Comparison of ENCODE assay signal across 17 cellular contexts in genomic region chr6:5063617-5064016, GRCh38. TPM values are rescaled to one million over a fixed set of nuclear protein-coding genes. Genes with fewer than 3 reads are reported as not detected.
DNase-seq lines count a peak whose midpoint lies in the region; TF ChIP-seq lines count a peak whose summit lies in the region.
"Had no signal": no experiment of that assay in that cellular context is flagged by ENCODE, and none has a peak within 500 bp of the region (broad histone marks: within the 10 kb centered on the region; RNA-seq: fewer than 3 reads in every experiment).

No MANE protein-coding gene starts in this region.

- no peak overlapping the region for H2BK120ac ChIP-seq in trophoblast cell (ENCODE audit: insufficient read depth, low read length, poor library complexity)

- no peak overlapping the region for H3K9ac ChIP-seq in BLaER1 treated with 17β-estradiol and CSF1 and Interleukin-3, amounts not matched to agents 10 nM and 100 nM
- H3K9ac ChIP-seq in Karpas-422 (ENCODE audit: low read length) = no peak overlapping the region
- H3K9ac ChIP-seq in trophoblast cell (ENCODE audit: low read length) = no peak overlapping the region
- H3K9ac ChIP-seq in endodermal cell (ENCODE audit: extremely low read depth, low read length, poor library complexity, severe bottlenecking) = no peak overlapping the region
- H3K9ac ChIP-seq: GM23248 had no signal

- no peak overlapping the region for H3K4me3 Mint-ChIP-seq in endodermal cell
- H3K4me3 Mint-ChIP-seq: CD14-positive monocyte; CD4-positive, alpha-beta T cell; CD8-positive, alpha-beta memory T cell; HFFc6 had no signal

- H3K4me2 ChIP-seq in BLaER1 treated with 17β-estradiol and CSF1 and Interleukin-3, amounts not matched to agents 10 nM and 100 nM = peak overlapping the region in 8 of 11 experiments; percentile 28 to 64 (median 54); a peak in 16 of 22 replicates
- H3K4me2 ChIP-seq in Karpas-422 (ENCODE audit: low read depth, low read length, poor library complexity, severe bottlenecking) (no peak overlapping the region), trophoblast cell (ENCODE audit: low read length) (no peak overlapping the region)

- H3K9me3 ChIP-seq in BLaER1 treated with 17β-estradiol and CSF1 and Interleukin-3, amounts not matched to agents 10 nM and 100 nM (replicated peaks in 1 of 11) = peaks cover 9 to 24% (median 14%) of the 10 kb centered on the region in 11 experiments; a peak in 19 of 22 replicates
- H3K9me3 ChIP-seq in Karpas-422 (ENCODE audit: low read length) (no peaks in the 10 kb centered on the region), trophoblast cell (ENCODE audit: insufficient read depth, low read depth, low read length) (no peaks in the 10 kb centered on the region), endodermal cell (ENCODE audit: control insufficient read depth, low read length) (no peaks in the 10 kb centered on the region)
- H3K9me3 ChIP-seq: HAP-1 had no signal

- H3K9me2 ChIP-seq in Karpas-422 (replicated peaks; ENCODE audit: insufficient read depth, low read length) = no peaks in the 10 kb centered on the region

- H3K18ac ChIP-seq in trophoblast cell (ENCODE audit: low read length) = no peak overlapping the region

- no peak overlapping the region for H4K12ac ChIP-seq in trophoblast cell (ENCODE audit: low read depth, low read length)

- no peaks in the 10 kb centered on the region for H3K36me3 ChIP-seq in BLaER1 treated with 17β-estradiol and CSF1 and Interleukin-3, amounts not matched to agents 10 nM and 100 nM
- H3K36me3 ChIP-seq in Karpas-422 (ENCODE audit: insufficient read depth, low read length) (no peaks in the 10 kb centered on the region), trophoblast cell (ENCODE audit: control insufficient read depth in 1 of 2, insufficient read depth in 2 of 2, low read length in 2 of 2) (no peaks in the 10 kb centered on the region), endodermal cell (ENCODE audit: control insufficient read depth, insufficient read depth, low read length) (no peaks in the 10 kb centered on the region)
- H3K36me3 ChIP-seq: HAP-1 had no signal

- H4K20me1 ChIP-seq in BLaER1 treated with 17β-estradiol and CSF1 and Interleukin-3, amounts not matched to agents 10 nM and 100 nM = no peaks in the 10 kb centered on the region
- 0 out of 2 replicates have a peak, but pooled peaks cover 3% of the 10 kb centered on the region for H4K20me1 ChIP-seq in Karpas-422 (ENCODE audit: insufficient read depth, low read depth, low read length)

- H3K27me3 ChIP-seq in BLaER1 treated with 17β-estradiol and CSF1 and Interleukin-3, amounts not matched to agents 10 nM and 100 nM = no peaks in the 10 kb centered on the region
- H3K27me3 ChIP-seq in Karpas-422 (ENCODE audit: low read length) (no peaks in the 10 kb centered on the region), trophoblast cell (ENCODE audit: insufficient read depth, low read length) (no peaks in the 10 kb centered on the region), endodermal cell (ENCODE audit: control insufficient read depth, insufficient read depth, low read length, poor library complexity, severe bottlenecking) (no peaks in the 10 kb centered on the region)

- no peak overlapping the region; a peak in 2 of 22 replicates for H3K27ac ChIP-seq in BLaER1 treated with 17β-estradiol and CSF1 and Interleukin-3, amounts not matched to agents 10 nM and 100 nM
- H3K27ac ChIP-seq in Karpas-422 (ENCODE audit: low read length) (no peak overlapping the region), trophoblast cell (ENCODE audit: low read depth, low read length) (no peak overlapping the region), endodermal cell (ENCODE audit: low read depth, low read length) (no peak overlapping the region)
- H3K27ac ChIP-seq: GM23248 had no signal

- no peak overlapping the region for H2BK12ac ChIP-seq in trophoblast cell (ENCODE audit: low read length)

- peaks cover 3% of the 10 kb centered on the region for H3K27me3 Mint-ChIP-seq in endodermal cell (ENCODE audit: insufficient read depth)

- H2AK5ac ChIP-seq in trophoblast cell (ENCODE audit: low read length) = no peak overlapping the region

- TF ChIP-seq CTCF in endodermal cell (conservative IDR thresholded peaks at IDR 0.05) = no peak

- peaks cover 4% of the 10 kb centered on the region for H3K36me3 Mint-ChIP-seq in endodermal cell (ENCODE audit: low read depth)
- H3K36me3 Mint-ChIP-seq: CD14-positive monocyte had no signal

- no peak overlapping the region for H3K27ac Mint-ChIP-seq in endodermal cell
- H3K27ac Mint-ChIP-seq: CD4-positive, alpha-beta T cell; CD8-positive, alpha-beta memory T cell; HFFc6 had no signal

- H4K91ac ChIP-seq in trophoblast cell (ENCODE audit: low read depth, low read length) = no peak overlapping the region

- H3K4ac ChIP-seq in trophoblast cell (ENCODE audit: low read depth, low read length) = no peak overlapping the region

- H2AFZ ChIP-seq in Karpas-422 (ENCODE audit: low read length) (no peak overlapping the region), trophoblast cell (ENCODE audit: insufficient read depth, low read length, poor library complexity) (no peak overlapping the region)
- H2AFZ ChIP-seq: GM23248 had no signal

- H3K14ac ChIP-seq in trophoblast cell (ENCODE audit: low read length) = no peak overlapping the region

- DNase-seq in Karpas-422 (peak; percentile 4), trophoblast cell (no peak), endodermal cell (no peak), kidney tubule cell (ENCODE audit: low spot score) (no peak), NCI-H2227 (lab: John Stamatoyannopoulos, UW; ENCODE audit: unreplicated experiment) (no peak)
- DNase-seq: CD4-positive, alpha-beta T cell; CD8-positive, alpha-beta memory T cell; DMS 273 treated with DMSO at 0.1 percent for 48 hours; DMS79; EL; GDM1; GM23248; HFFc6 had no signal

- H3K4me1 Mint-ChIP-seq in endodermal cell = no peaks in the 10 kb centered on the region
- H3K4me1 Mint-ChIP-seq: CD8-positive, alpha-beta memory T cell had no signal

- H3K9me3 Mint-ChIP-seq in endodermal cell = no peaks in the 10 kb centered on the region
- H3K9me3 Mint-ChIP-seq: CD4-positive, alpha-beta T cell had no signal

- H3K79me1 ChIP-seq in trophoblast cell (ENCODE audit: low read length) = no peaks in the 10 kb centered on the region

- WGBS in trophoblast cell (ENCODE audit: extremely low coverage, insufficient coverage, insufficient read length) = no CpG with 5 or more reads among the region's 8 CpGs
- 91 to 97% methylated on average over 5 to 8 of the region's 8 CpGs for WGBS in endodermal cell (ENCODE audit: insufficient coverage in 1 of 2, insufficient read length in 1 of 2), 2 experiments

- H3K4me3 ChIP-seq in BLaER1 treated with 17β-estradiol and CSF1 and Interleukin-3, amounts not matched to agents 10 nM and 100 nM = no peak overlapping the region
- no peak overlapping the region for H3K4me3 ChIP-seq in Karpas-422 (ENCODE audit: low read length)
- peak overlapping the region; percentile 47 for H3K4me3 ChIP-seq in trophoblast cell (ENCODE audit: low read depth, low read length)
- H3K4me3 ChIP-seq in endodermal cell (ENCODE audit: low read length) = no peak overlapping the region
- H3K4me3 ChIP-seq: GM12878, GM23248, HAP-1 had no signal

- H2BK5ac ChIP-seq in trophoblast cell (ENCODE audit: low read depth, low read length, poor library complexity) = no peak overlapping the region

- no peak overlapping the region for H3K23ac ChIP-seq in trophoblast cell (ENCODE audit: low read length)

- H4K8ac ChIP-seq in trophoblast cell (ENCODE audit: low read depth, low read length) = no peak overlapping the region

- H3K79me2 ChIP-seq in Karpas-422 (ENCODE audit: low read length) (no peaks in the 10 kb centered on the region), trophoblast cell (ENCODE audit: control insufficient read depth, insufficient read depth, low read length, poor library complexity) (no peaks in the 10 kb centered on the region)

- peaks cover 0 to 43% (median 28%) of the 10 kb centered on the region in 10 experiments; a peak in 17 of 20 replicates for H3K4me1 ChIP-seq in BLaER1 treated with 17β-estradiol and CSF1 and Interleukin-3, amounts not matched to agents 10 nM and 100 nM
- H3K4me1 ChIP-seq in Karpas-422 (ENCODE audit: low read length) (no peaks in the 10 kb centered on the region; the same call in 1 of the 2 replicates), trophoblast cell (ENCODE audit: control insufficient read depth in 1 of 2, insufficient read depth in 2 of 2, low read length in 2 of 2) (no peaks in the 10 kb centered on the region), endodermal cell (ENCODE audit: control insufficient read depth, insufficient read depth, low read length) (no peaks in the 10 kb centered on the region)
- H3K4me1 ChIP-seq: HAP-1 had no signal

RNA-seq across cellular contexts. Expression of gene PPP1R3G, which starts 21.5 kb away (rescaled TPM):
- total RNA-seq in Karpas-422 (2014; rRNA removed; shearing (Covaris generic); ENCODE audit: low replicate concordance) = not detected in 2 replicates
- 0.40 and 0.41 TPM in 2 replicates for polyA plus RNA-seq in trophoblast cell (2013)
- total RNA-seq in endodermal cell = not detected
- polyA plus RNA-seq in endodermal cell (2013, experiment 1 of 2) = 0.18 TPM
- polyA plus RNA-seq in endodermal cell (2013, experiment 2 of 2) = 0.17 TPM
- total RNA-seq: CD4-positive, alpha-beta T cell; CD8-positive, alpha-beta memory T cell had no signal
- polyA plus RNA-seq: CD8-positive, alpha-beta memory T cell had no signal

RNA-seq across cellular contexts. Expression of gene RPP40, which starts 59.8 kb away (rescaled TPM):
- 11.4 and 30.3 TPM in 2 replicates for total RNA-seq in Karpas-422 (2014; rRNA removed; shearing (Covaris generic); ENCODE audit: low replicate concordance)
- 7.8 and 8.0 TPM in 2 replicates for polyA plus RNA-seq in trophoblast cell (2013)
- 1 to 10 TPM; 8.4 to 9.0 TPM for total RNA-seq in endodermal cell
- 17.7 TPM for polyA plus RNA-seq in endodermal cell (2013, experiment 1 of 2)
- 15.2 TPM for polyA plus RNA-seq in endodermal cell (2013, experiment 2 of 2)

Comparison
In these comparisons a context has a peak if more than half of its experiments do, and no peak if none do; other contexts are left out.
1. H3K4me2 ChIP-seq: peak in BLaER1 treated with 17β-estradiol and CSF1 and Interleukin-3, amounts not matched to agents 10 nM and 100 nM (8 of 11); none in Karpas-422 (single experiment) and trophoblast cell (single experiment).